10 cellular contexts compared by ENCODE assay signal in genomic region chr7:47255007-47255406, GRCh38.
DNase-seq lines count a peak whose midpoint lies in the region; ATAC-seq, FAIRE-seq and TF ChIP-seq lines count a peak whose summit lies in the region.
"Had no signal": no experiment of that assay in that cellular context is flagged by ENCODE, and none has a peak within 500 bp of the region (broad histone marks: within the 10 kb centered on the region; RNA-seq: fewer than 3 reads in every experiment).

No MANE protein-coding gene starts in this region.

- H3K27me3 ChIP-seq in HepG2 (ENCODE audit: control insufficient read depth in 1 of 2, insufficient read depth in 2 of 2, low read length in 2 of 2): peaks cover 0 to 30% of the 10 kb centered on the region in 2 experiments; a peak in 4 of 5 replicates

- H3K27ac Mint-ChIP-seq in Calu3 (ENCODE audit: unreplicated experiment): no peak overlapping the region
- H3K27ac Mint-ChIP-seq in progenitor cell of endocrine pancreas: no peak overlapping the region

- WGBS in HepG2 (ENCODE audit: low lambda C conversion rate): 61% methylated on average over 6 of the region's 7 CpGs

- H4K20me1 ChIP-seq in OCI-LY7 (ENCODE audit: insufficient read depth, low read length) (no peaks in the 10 kb centered on the region), HepG2 (ENCODE audit: insufficient read depth, low read length) (no peaks in the 10 kb centered on the region)

- peaks cover 9% of the 10 kb centered on the region for H3K4me1 ChIP-seq in OCI-LY7 (ENCODE audit: insufficient read depth, low read length, poor library complexity, severe bottlenecking)
- H3K4me1 ChIP-seq in HepG2 (ENCODE audit: insufficient read depth, low read length): peaks cover 15% of the 10 kb centered on the region; the same call in 1 of the 2 replicates

- H3K79me2 ChIP-seq in OCI-LY7 (ENCODE audit: insufficient read depth, low read depth, low read length) (no peaks in the 10 kb centered on the region), HepG2 (ENCODE audit: insufficient read depth, low read length) (no peaks in the 10 kb centered on the region)

- H3K27ac ChIP-seq in OCI-LY7 (ENCODE audit: low read depth, low read length, poor library complexity, severe bottlenecking) (no peak overlapping the region), HepG2 (ENCODE audit: extremely low read length, insufficient read depth, low read length) (no peak overlapping the region)

- CTCF ChIA-PET in Calu3 (lab: Charles Lee): interaction anchor here (1.1 kb wide), 1 partner anchor 11 kb away, joined by 4 read pairs; no protein-coding TSS in a partner anchor
- CTCF ChIA-PET in OCI-LY7 (lab: Charles Lee; ENCODE audit: unreplicated experiment): no interaction called here
- CTCF ChIA-PET in HepG2 (lab: Yijun Ruan, JAX; ENCODE audit: low intra/inter-chr PET ratio, low total read pairs): no interaction called here

- BruUV-seq in Calu3 (replicated peaks; lab: Mats Ljungman, UMichigan) (no TSS peak), OCI-LY7 (replicated peaks; lab: Mats Ljungman, UMichigan) (no TSS peak), HepG2 (replicated peaks; lab: Mats Ljungman, UMichigan) (no TSS peak)

- in situ Hi-C loops in HepG2 (cut with HindIII; ENCODE audit: extremely low pct_ligation_motif_present, low pct_unique_long_range_greater_than_20kb): loop anchor here (25.0 kb wide), 1 partner anchor 857 kb away; no protein-coding TSS in a partner anchor

- no peak for ATAC-seq in HepG2
- no peak for ATAC-seq in GM21447 (IDR thresholded peaks at IDR 0.05; ENCODE audit: unreplicated experiment)

- H3K4me3 Mint-ChIP-seq in Calu3 (ENCODE audit: low read depth, unreplicated experiment): peak overlapping the region; percentile 69
- H3K4me3 Mint-ChIP-seq in progenitor cell of endocrine pancreas (ENCODE audit: low read depth): peak overlapping the region; percentile 68

- TF ChIP-seq CTCF in Calu3 (IDR thresholded peaks at IDR 0.05; ENCODE audit: unreplicated experiment) (no peak), OCI-LY7 (conservative IDR thresholded peaks at IDR 0.05; ENCODE audit: low read length) (no peak), HepG2 (CRISPR knock-in tag; IDR thresholded peaks at IDR 0.05) (no peak), progenitor cell of endocrine pancreas (IDR thresholded peaks at IDR 0.05; ENCODE audit: unreplicated experiment) (no peak)

- intact Hi-C loops in Calu3 (cut with micrococcal nuclease; ENCODE audit: unreplicated experiment) (loop anchor here (10.0 kb wide), 1 partner anchor 1340 kb away; no protein-coding TSS in a partner anchor), OCI-LY7 (cut with micrococcal nuclease; ENCODE audit: unreplicated experiment) (loop anchor here (2.0 to 10.0 kb wide), 4 partner anchors 74 to 1340 kb away; no protein-coding TSS in a partner anchor), HepG2 (cut with micrococcal nuclease; ENCODE audit: unreplicated experiment) (no loop called here)

- H3K9ac ChIP-seq in HepG2 (ENCODE audit: insufficient read depth, low read depth, low read length): no peak overlapping the region

- H3K9me2 ChIP-seq in OCI-LY7 (ENCODE audit: insufficient read depth, low read length): no peaks in the 10 kb centered on the region

- peaks cover 28% of the 10 kb centered on the region for H3K27me3 Mint-ChIP-seq in Calu3 (ENCODE audit: unreplicated experiment)
- H3K27me3 Mint-ChIP-seq in progenitor cell of endocrine pancreas: peaks cover 23% of the 10 kb centered on the region

- H3K4me1 Mint-ChIP-seq in Calu3 (ENCODE audit: low read depth, unreplicated experiment) (peaks cover 9% of the 10 kb centered on the region), progenitor cell of endocrine pancreas (ENCODE audit: low read depth) (peaks cover 3% of the 10 kb centered on the region)

- H3K4me3 ChIP-seq in OCI-LY7 (ENCODE audit: low read depth, low read length, poor library complexity, severe bottlenecking): no peak overlapping the region
- 0 out of 6 replicates have a peak overlapping the region, but pooled peaks of 1 of the 3 experiments have one; percentile 73 for H3K4me3 ChIP-seq in HepG2 (replicated peaks in 1 of 3; ENCODE audit: insufficient read depth in 1 of 3, low read depth in 2 of 3, low read length in 3 of 3)

- no peak for FAIRE-seq in HepG2 (lab: Jason Lieb, UNC)

- POLR2A ChIA-PET in OCI-LY7 (lab: Charles Lee) (no interaction called here), HepG2 (lab: Yijun Ruan, JAX) (no interaction called here)

- H3K9me3 Mint-ChIP-seq in Calu3 (ENCODE audit: low read depth, unreplicated experiment) (no peaks in the 10 kb centered on the region), progenitor cell of endocrine pancreas (ENCODE audit: low read depth) (peaks cover 3% of the 10 kb centered on the region)

- H3K4me2 ChIP-seq in OCI-LY7 (ENCODE audit: low read length): peak overlapping the region; percentile 50; the same call in 1 of the 2 replicates
- H3K4me2 ChIP-seq in HepG2 (ENCODE audit: low read depth, low read length): peak overlapping the region; percentile 93

- DNase-seq in Calu3 (no peak), OCI-LY7 (ENCODE audit: low spot score) (no peak), HepG2 (ENCODE audit: low spot score) (no peak), progenitor cell of endocrine pancreas (ENCODE audit: low spot score, unreplicated experiment) (no peak), NK-92 (lab: John Stamatoyannopoulos, UW; ENCODE audit: unreplicated experiment) (no peak), NCI-H226 (no peak), hypothalamus (lab: John Stamatoyannopoulos, UW) (no peak)
- DNase-seq: cerebellar nuclear complex had no signal

- no peak for TF ChIP-seq EP300 in HepG2 (IDR thresholded peaks at IDR 0.05; ENCODE audit: low read depth in 2 of 2, low read length in 2 of 2)
- no peak for TF ChIP-seq EP300 in HepG2 (CRISPR knock-in tag; IDR thresholded peaks at IDR 0.05; ENCODE audit: borderline replicate concordance)

- H3K36me3 ChIP-seq in OCI-LY7 (ENCODE audit: insufficient read depth, low read length) (no peaks in the 10 kb centered on the region), HepG2 (replicated peaks in 1 of 2; ENCODE audit: control insufficient read depth in 1 of 2, insufficient read depth in 2 of 2, low read length in 2 of 2) (no peaks in the 10 kb centered on the region)
- H3K36me3 ChIP-seq: HAP-1 had no signal

- H3K9me3 ChIP-seq in OCI-LY7 (ENCODE audit: low read length): peaks cover 9% of the 10 kb centered on the region; the same call in 1 of the 2 replicates
- H3K9me3 ChIP-seq in HepG2 (ENCODE audit: low read length): no peaks in the 10 kb centered on the region
- H3K9me3 ChIP-seq: HAP-1 had no signal

- TF ChIP-seq POLR2A in HepG2 (IDR thresholded peaks at IDR 0.05; ENCODE audit: insufficient read depth in 1 of 2, low read depth in 2 of 2, low read length in 2 of 2): no peak

- H2AFZ ChIP-seq in OCI-LY7 (ENCODE audit: low read length) (no peak overlapping the region; the same call in 1 of the 2 replicates), HepG2 (ENCODE audit: low read length) (no peak overlapping the region)

- H3K36me3 Mint-ChIP-seq in Calu3 (ENCODE audit: insufficient read depth, unreplicated experiment) (peaks cover 18% of the 10 kb centered on the region), progenitor cell of endocrine pancreas (ENCODE audit: insufficient read depth) (no peaks in the 10 kb centered on the region)

- no peak for TF ChIP-seq RAD21 in HepG2 (CRISPR knock-in tag; IDR thresholded peaks at IDR 0.05)

TF ChIP-seq in HepG2, 621 proteins besides CTCF, POLR2A, EP300 and RAD21:
- TF ChIP-seq ZNF639 (CRISPR knock-in tag; conservative IDR thresholded peaks at IDR 0.05) (no peak), ZNF431 (CRISPR knock-in tag; IDR thresholded peaks at IDR 0.05; ENCODE audit: borderline replicate concordance, low read depth) (no peak)
